In the genomic region with DNA sequence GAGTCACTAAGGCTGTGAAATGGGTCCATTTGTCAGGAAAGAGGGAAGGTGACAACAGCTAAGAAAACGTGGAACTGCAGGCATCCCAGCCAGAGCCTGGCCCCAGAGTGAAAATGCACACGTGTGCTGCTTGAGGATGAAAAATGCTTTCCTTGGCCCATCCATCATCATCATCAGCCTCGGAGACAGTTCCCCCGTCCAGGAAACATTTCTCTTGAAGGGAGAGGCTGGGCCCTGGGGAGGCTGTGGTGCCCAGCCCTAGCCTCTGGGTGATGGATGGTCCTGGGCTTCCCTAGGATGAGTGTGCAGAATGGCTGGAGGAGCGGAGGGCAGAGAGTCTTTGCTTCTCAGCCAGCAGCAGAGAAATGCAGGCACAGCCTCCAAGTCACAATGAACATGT, we compare ENCODE assay signal across 16 cellular contexts.
"Had no signal": no experiment of that assay in that cellular context is flagged by ENCODE, and none has a peak within 500 bp of the region (broad histone marks: within the 10 kb centered on the region; RNA-seq: fewer than 3 reads in every experiment).

No MANE protein-coding gene starts in this region.

- H3K9me3 ChIP-seq: heart left ventricle, neutrophil, right atrium auricular region, tibial artery had no signal

- ATAC-seq: heart left ventricle; left colon; naive thymus-derived CD8-positive, alpha-beta T cell had no signal

- H3K4me1 ChIP-seq: heart left ventricle, right atrium auricular region, tibial artery had no signal

- H3K27ac ChIP-seq: coronary artery, dorsolateral prefrontal cortex, heart left ventricle, neutrophil, right atrium auricular region, tibial artery had no signal

- H3K36me3 ChIP-seq: heart left ventricle, neutrophil, right atrium auricular region, tibial artery had no signal

- H3K4me3 ChIP-seq: coronary artery, dorsolateral prefrontal cortex, heart left ventricle, right atrium auricular region, tibial artery had no signal

- H3K27me3 ChIP-seq: heart left ventricle, neutrophil, right atrium auricular region, tibial artery had no signal

- DNase-seq: central memory CD4-positive, alpha-beta T cell; dorsolateral prefrontal cortex; effector CD8-positive, alpha-beta T cell; foreskin melanocyte; heart left ventricle; hippocampal formation; left colon; mesendoderm; naive thymus-derived CD8-positive, alpha-beta T cell; small intestine; stimulated activated CD4-positive, alpha-beta T cell treated with anti-CD3 and anti-CD28 coated beads, Interleukin-12 subunit alpha, Interleukin-12 subunit beta, amount 100 ng/mL, for 4 hours; stimulated activated naive CD4-positive, alpha-beta T cell treated with Interleukin-2 at 50 U/mL for 16 hours; tibial artery had no signal

- FAIRE-seq: small intestine had no signal
